Comparison of ENCODE assay signal across 20 cellular contexts in genomic region chr11:31807791-31808074, GRCh38. TPM values are rescaled to one million over a fixed set of nuclear protein-coding genes. Genes with fewer than 3 reads are reported as not detected.
DNase-seq lines count a peak whose midpoint lies in the region; ATAC-seq and TF ChIP-seq lines count a peak whose summit lies in the region.
"Had no signal": no experiment of that assay in that cellular context is flagged by ENCODE, and none has a peak within 500 bp of the region (broad histone marks: within the 10 kb centered on the region; RNA-seq: fewer than 3 reads in every experiment).

No MANE protein-coding gene starts in this region.

- TF ChIP-seq CTCF in astrocyte of the cerebellum (IDR thresholded peaks at IDR 0.05; ENCODE audit: low read depth, low read length, missing control alignments) (no peak), endodermal cell (conservative IDR thresholded peaks at IDR 0.05) (no peak), neural progenitor cell (IDR thresholded peaks at IDR 0.05) (no peak)

- H3K4me1 ChIP-seq in HUES64 (ENCODE audit: insufficient read depth, low read length), result peaks cover 65% of the 10 kb centered on the region
- peaks cover 18% of the 10 kb centered on the region for H3K4me1 ChIP-seq in endodermal cell (ENCODE audit: control insufficient read depth, insufficient read depth, low read length)
- H3K4me1 ChIP-seq in neural progenitor cell, result peaks cover 44% of the 10 kb centered on the region

- H3K27me3 ChIP-seq in HUES64 (ENCODE audit: insufficient read depth, low read length), result peaks cover 100% of the 10 kb centered on the region
- peaks cover 89% of the 10 kb centered on the region for H3K27me3 ChIP-seq in endodermal cell (ENCODE audit: control insufficient read depth, insufficient read depth, low read length, poor library complexity, severe bottlenecking)
- peaks cover 79% of the 10 kb centered on the region for H3K27me3 ChIP-seq in neural progenitor cell

- H3K9ac ChIP-seq in HUES64 (ENCODE audit: low read depth, low read length) (no peak overlapping the region), endodermal cell (ENCODE audit: extremely low read depth, low read length, poor library complexity, severe bottlenecking) (no peak overlapping the region), neural progenitor cell (no peak overlapping the region)
- H3K9ac ChIP-seq: BLaER1 had no signal

- no peak overlapping the region for H3K27ac ChIP-seq in HUES64 (ENCODE audit: low read depth, low read length)
- H3K27ac ChIP-seq in endodermal cell (ENCODE audit: low read depth, low read length), result no peak overlapping the region
- no peak overlapping the region for H3K27ac ChIP-seq in neural progenitor cell
- H3K27ac ChIP-seq: BLaER1 had no signal

- peaks cover 92% of the 10 kb centered on the region for H3F3A ChIP-seq in neural progenitor cell (ENCODE audit: low read depth)

- H3K27me3 Mint-ChIP-seq in endodermal cell (ENCODE audit: insufficient read depth), result peaks cover 97% of the 10 kb centered on the region
- H3K27me3 Mint-ChIP-seq in neural progenitor cell (ENCODE audit: insufficient read depth, low read depth), result peaks cover 58% of the 10 kb centered on the region

- H3K36me3 ChIP-seq in HUES64 (ENCODE audit: insufficient read depth, low read length) (no peaks in the 10 kb centered on the region), endodermal cell (ENCODE audit: control insufficient read depth, insufficient read depth, low read length) (peaks cover 13% of the 10 kb centered on the region), neural progenitor cell (peaks cover 3% of the 10 kb centered on the region)
- H3K36me3 ChIP-seq: BLaER1 had no signal

- H3K9me3 Mint-ChIP-seq in endodermal cell (no peaks in the 10 kb centered on the region), neural progenitor cell (peaks cover 11% of the 10 kb centered on the region)
- H3K9me3 Mint-ChIP-seq: HFFc6 had no signal

- in situ Hi-C loops in astrocyte of the cerebellum (cut with HindIII; ENCODE audit: low sequenced_read_pairs), result no loop called here

- H3K4me1 Mint-ChIP-seq in endodermal cell (peaks cover 64% of the 10 kb centered on the region), neural progenitor cell (peaks cover 58% of the 10 kb centered on the region)

- peaks cover 82% of the 10 kb centered on the region for H3K79me2 ChIP-seq in neural progenitor cell (ENCODE audit: low read depth)

- peak overlapping the region; percentile 51; the same call in 1 of the 2 replicates for H3K4me3 ChIP-seq in HUES64 (ENCODE audit: low read length)
- peak overlapping the region; percentile 89 for H3K4me3 ChIP-seq in astrocyte of the cerebellum (ENCODE audit: low read depth, low read length)
- H3K4me3 ChIP-seq in endodermal cell (ENCODE audit: low read length), result peak overlapping the region; percentile 85
- peak overlapping the region; percentile 91 for H3K4me3 ChIP-seq in neural progenitor cell
- H3K4me3 ChIP-seq: BLaER1 had no signal

- ATAC-seq in HG03025 (IDR thresholded peaks at IDR 0.05; ENCODE audit: low FRiP score, unreplicated experiment) (no peak), GM21786 (IDR thresholded peaks at IDR 0.05; ENCODE audit: unreplicated experiment) (no peak), GM18868 (IDR thresholded peaks at IDR 0.05; ENCODE audit: unreplicated experiment) (no peak)

- no peaks in the 10 kb centered on the region for H3K36me3 Mint-ChIP-seq in endodermal cell (ENCODE audit: low read depth)
- peaks cover 59% of the 10 kb centered on the region for H3K36me3 Mint-ChIP-seq in neural progenitor cell

- no peak for DNase-seq in astrocyte of the cerebellum (ENCODE audit: low read depth)
- no peak for DNase-seq in endodermal cell
- peak; percentile 16 for DNase-seq in neural progenitor cell (ENCODE audit: low spot score)
- DNase-seq in NCI-H345 (lab: John Stamatoyannopoulos, UW), result no peak
- DNase-seq: DND-41, HFFc6, IMR-90, Kasumi-1, NCI-H1417, NCI-H1930, NCI-H446, RPMI8226, SIG-M5 had no signal

- peak overlapping the region; percentile 98 for H3K4me2 ChIP-seq in neural progenitor cell
- H3K4me2 ChIP-seq: BLaER1 had no signal

- no peak overlapping the region for H2AFZ ChIP-seq in neural progenitor cell (replicated peaks)

- H4K20me1 ChIP-seq in neural progenitor cell (ENCODE audit: low read depth), result peaks cover 82% of the 10 kb centered on the region

- H3K27ac Mint-ChIP-seq in endodermal cell, result no peak overlapping the region
- H3K27ac Mint-ChIP-seq in neural progenitor cell, result peak overlapping the region; percentile 81
- H3K27ac Mint-ChIP-seq: HFFc6 had no signal

- WGBS in HUES64, result 4% methylated on average over 3 of the region's 6 CpGs
- WGBS in endodermal cell (ENCODE audit: insufficient coverage in 1 of 2, insufficient read length in 1 of 2), 2 experiments, result 6% methylated on average over 4 of the region's 6 CpGs; no CpG with 5 or more reads in 1 of the 2 experiments

- H3K9me3 ChIP-seq in HUES64 (ENCODE audit: insufficient read depth, low read depth, low read length), result no peaks in the 10 kb centered on the region
- no peaks in the 10 kb centered on the region for H3K9me3 ChIP-seq in endodermal cell (ENCODE audit: control insufficient read depth, low read length)
- no peaks in the 10 kb centered on the region for H3K9me3 ChIP-seq in neural progenitor cell (ENCODE audit: low read depth)

- H3K4me3 Mint-ChIP-seq in endodermal cell (peak overlapping the region; percentile 60), neural progenitor cell (peak overlapping the region; percentile 97)

RNA-seq across cellular contexts. Expression of gene PAX6, which starts 3.4 kb away (rescaled TPM):
- polyA plus RNA-seq in HUES64 (2013, experiment 1 of 2), result 2.2 TPM
- polyA plus RNA-seq in HUES64 (2013, experiment 2 of 2), result 5.3 TPM
- total RNA-seq in endodermal cell (1 to 10 TPM; 5.4 to 6.8 TPM), neural progenitor cell (ENCODE audit: low replicate concordance) (190 and 215 TPM in 2 replicates)
- 37.3 TPM for polyA plus RNA-seq in endodermal cell (2013, experiment 1 of 2)
- 27.0 TPM for polyA plus RNA-seq in endodermal cell (2013, experiment 2 of 2)
- total RNA-seq: HT-29, IMR-90, OCI-LY7 had no signal
- polyA plus RNA-seq: IMR-90 had no signal

Comparison
In these comparisons a context has a peak if more than half of its experiments do, and no peak if none do; other contexts are left out.
1. RNA of gene PAX6, which starts 3.4 kb away (total RNA-seq): 190 to 215 TPM in neural progenitor cell; 5.4 to 6.8 TPM in endodermal cell; every median in the first group is over 10 times any median in the second.
2. Peak in every context shown above with its lines, with median percentiles within 50 percentile points of each other: H3K4me3 ChIP-seq.